ENCODE assay signal across 8 cellular contexts in the genomic region with DNA sequence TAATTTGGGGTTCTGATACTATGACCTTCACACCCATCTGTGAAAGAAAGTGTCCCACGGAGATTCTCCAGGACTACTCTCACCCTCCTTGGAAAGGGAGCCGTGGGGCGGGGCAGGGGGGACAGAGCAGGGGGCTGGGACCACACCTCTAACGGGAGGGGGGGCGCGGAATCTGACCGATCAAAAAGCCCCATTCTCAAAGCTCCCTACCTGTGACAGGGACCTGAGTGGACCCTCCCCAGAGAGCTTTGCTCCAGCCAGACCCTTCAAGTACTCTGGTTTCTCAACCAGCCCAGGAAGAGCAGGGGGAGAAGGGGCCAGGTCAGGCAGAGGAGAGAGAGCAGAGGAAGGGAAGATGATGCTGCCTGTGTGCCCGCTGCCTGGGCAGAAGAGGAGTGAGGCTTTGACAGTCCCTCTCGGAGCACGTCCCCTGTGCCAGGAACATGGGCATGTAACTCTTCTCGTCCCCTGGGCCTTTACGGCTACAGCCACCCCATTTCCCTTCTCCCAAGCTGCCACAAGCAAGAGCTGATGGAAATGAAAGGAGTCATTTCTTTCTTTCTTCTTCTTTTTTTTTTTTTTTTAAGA. TPM values are rescaled to one million over a fixed set of nuclear protein-coding genes. Genes with fewer than 3 reads are reported as not detected.
A peak's percentile ranks its signal among the peaks of the same experiment; 100 is the strongest.
DNase-seq lines count a peak whose midpoint lies in the region; ATAC-seq and TF ChIP-seq lines count a peak whose summit lies in the region.

No MANE protein-coding gene starts in this region.

- H3K36me3 Mint-ChIP-seq in CD4-positive, alpha-beta memory T cell, result peaks cover 42% of the 10 kb centered on the region in 2 donors

- H3K27me3 Mint-ChIP-seq in CD4-positive, alpha-beta memory T cell, result no peaks in the 10 kb centered on the region

- no peaks in the 10 kb centered on the region for H4K20me1 ChIP-seq in osteoblast (ENCODE audit: insufficient read depth, low read length)

- no peak for ATAC-seq in HG03280 (IDR thresholded peaks at IDR 0.05; ENCODE audit: unreplicated experiment)
- no peak for ATAC-seq in HG03520 (IDR thresholded peaks at IDR 0.05; ENCODE audit: unreplicated experiment)

- no peaks in the 10 kb centered on the region for H3K27me3 ChIP-seq in CD4-positive, alpha-beta memory T cell (ENCODE audit: insufficient read depth, low read length)
- no peaks in the 10 kb centered on the region for H3K27me3 ChIP-seq in MG63
- no peaks in the 10 kb centered on the region for H3K27me3 ChIP-seq in osteoblast (ENCODE audit: insufficient read depth, low read length)

- intact Hi-C loops in CD4-positive, alpha-beta memory T cell (cut with micrococcal nuclease), result loop anchor here (10.0 kb wide), 1 partner anchor 112 kb away; the partner anchor contains the start of genes KIAA0753 and TXNDC17

- POLR2A ChIA-PET in CD4-positive, alpha-beta memory T cell (lab: Charles Lee; ENCODE audit: partially characterized antibody), result interaction anchor here (1.0 to 1.7 kb wide), 3 partner anchors 99 to 280 kb away, joined by 3 to 7 read pairs (median 3); partner anchors contain the start of genes KIAA0753 and SLC16A13

- peaks cover 23% of the 10 kb centered on the region for H3K36me3 ChIP-seq in CD4-positive, alpha-beta memory T cell (ENCODE audit: insufficient read depth, low read length)
- H3K36me3 ChIP-seq in MG63 (no peaks in the 10 kb centered on the region), osteoblast (ENCODE audit: insufficient read depth, low read length) (peaks cover 4% of the 10 kb centered on the region)

- H2AFZ ChIP-seq in osteoblast (ENCODE audit: low read length), result peak overlapping the region; percentile 97

- H3K9me3 ChIP-seq in CD4-positive, alpha-beta memory T cell (ENCODE audit: control insufficient read depth in 1 of 2, low read length in 2 of 2), result no peaks in the 10 kb centered on the region
- H3K9me3 ChIP-seq in MG63 (no peaks in the 10 kb centered on the region), osteoblast (ENCODE audit: low read depth, low read length) (no peaks in the 10 kb centered on the region)

- H3K4me3 ChIP-seq in CD4-positive, alpha-beta memory T cell (ENCODE audit: low read length in 2 of 2), result peak overlapping the region; percentile 68 to 77
- H3K4me3 ChIP-seq in MG63 (peak overlapping the region; percentile 44), coronary artery (peak overlapping the region; percentile 71), osteoblast (ENCODE audit: insufficient read depth, low read length) (peak overlapping the region; percentile 75)

- CTCF ChIA-PET in CD4-positive, alpha-beta memory T cell (lab: Charles Lee; ENCODE audit: partially characterized antibody), result interaction anchor here (1.4 to 2.6 kb wide), 3 partner anchors 87 to 106 kb away, joined by 5 to 6 read pairs (median 6); partner anchors contain the start of gene MED31

- no peaks in the 10 kb centered on the region for H3K79me2 ChIP-seq in osteoblast (ENCODE audit: insufficient read depth, low read length)

- H3K4me1 ChIP-seq in CD4-positive, alpha-beta memory T cell (ENCODE audit: insufficient read depth, low read length), result peaks cover 50% of the 10 kb centered on the region
- peaks cover 40% of the 10 kb centered on the region for H3K4me1 ChIP-seq in osteoblast (ENCODE audit: insufficient read depth, low read length)

- H3K4me1 Mint-ChIP-seq in CD4-positive, alpha-beta memory T cell, result peaks cover 39 to 70% (median 53%) of the 10 kb centered on the region in 4 donors

- peak overlapping the region; percentile 64 for H3K27ac ChIP-seq in CD4-positive, alpha-beta memory T cell (ENCODE audit: low read depth, low read length)
- H3K27ac ChIP-seq in coronary artery, result peak overlapping the region; percentile 71 to 89
- H3K27ac ChIP-seq in osteoblast (ENCODE audit: low read depth, low read length), result peak overlapping the region; percentile 90

- H3K4me3 Mint-ChIP-seq in CD4-positive, alpha-beta memory T cell, result peak overlapping the region; percentile 95 to 100 (median 98)

- no peak for DNase-seq in CD4-positive, alpha-beta memory T cell
- DNase-seq in MG63, result no peak
- no peak for DNase-seq in coronary artery (ENCODE audit: low spot score)
- DNase-seq in osteoblast (ENCODE audit: insufficient read length, low spot score, missing footprints), result no peak
- DNase-seq in kidney tubule cell (ENCODE audit: low spot score), result no peak
- no peak for DNase-seq in midbrain (lab: John Stamatoyannopoulos, UW)

- H3K4me2 ChIP-seq in osteoblast (ENCODE audit: insufficient read depth, low read length), result peak overlapping the region; percentile 95

- H3K27ac Mint-ChIP-seq in CD4-positive, alpha-beta memory T cell, result peak overlapping the region; percentile 77 to 99 (median 96)

- peaks cover 0 to 3% (median 0%) of the 10 kb centered on the region in 8 donors for H3K9me3 Mint-ChIP-seq in CD4-positive, alpha-beta memory T cell

- no peak for TF ChIP-seq CTCF in coronary artery (IDR thresholded peaks at IDR 0.05)
- no peak for TF ChIP-seq CTCF in osteoblast (IDR thresholded peaks at IDR 0.05; ENCODE audit: extremely low read depth, low read depth, low read length)

RNA-seq across cellular contexts. Expression of gene XAF1, which starts 0.7 kb away (rescaled TPM):
- 10 to 100 TPM; 91.0 to 99.3 TPM for total RNA-seq in CD4-positive, alpha-beta memory T cell
- polyA plus RNA-seq in CD4-positive, alpha-beta memory T cell, result 10 to 100 TPM in 1 of 2 donors, 1 to 10 TPM in 1; 8.0 to 44.0 TPM
- 4.2 and 4.9 TPM in 2 replicates for total RNA-seq in MG63 (2014; rRNA removed; shearing (Covaris generic); ENCODE audit: low replicate concordance)
- total RNA-seq in osteoblast, result 36.2 and 48.5 TPM in 2 replicates

RNA-seq across cellular contexts. Expression of gene FBXO39, which starts 19.5 kb away (rescaled TPM):
- under 1 TPM; 0.20 to 0.25 TPM for total RNA-seq in CD4-positive, alpha-beta memory T cell
- polyA plus RNA-seq in CD4-positive, alpha-beta memory T cell, result under 1 TPM in 1 of 2 donors, not detected in 1; 0.14 TPM
- total RNA-seq in MG63 (2014; rRNA removed; shearing (Covaris generic); ENCODE audit: low replicate concordance), result not detected in 2 replicates
- total RNA-seq in osteoblast, result 0.36 and 0.59 TPM in 2 replicates

RNA-seq across cellular contexts. Expression of gene SLC13A5, which starts 43.4 kb away (rescaled TPM):
- not detected for total RNA-seq in CD4-positive, alpha-beta memory T cell
- not detected for polyA plus RNA-seq in CD4-positive, alpha-beta memory T cell
- not detected in 2 replicates for total RNA-seq in MG63 (2014; rRNA removed; shearing (Covaris generic); ENCODE audit: low replicate concordance)
- not detected in 2 replicates for total RNA-seq in osteoblast
